ENCODE assay signal across 8 cellular contexts in the genomic region with DNA sequence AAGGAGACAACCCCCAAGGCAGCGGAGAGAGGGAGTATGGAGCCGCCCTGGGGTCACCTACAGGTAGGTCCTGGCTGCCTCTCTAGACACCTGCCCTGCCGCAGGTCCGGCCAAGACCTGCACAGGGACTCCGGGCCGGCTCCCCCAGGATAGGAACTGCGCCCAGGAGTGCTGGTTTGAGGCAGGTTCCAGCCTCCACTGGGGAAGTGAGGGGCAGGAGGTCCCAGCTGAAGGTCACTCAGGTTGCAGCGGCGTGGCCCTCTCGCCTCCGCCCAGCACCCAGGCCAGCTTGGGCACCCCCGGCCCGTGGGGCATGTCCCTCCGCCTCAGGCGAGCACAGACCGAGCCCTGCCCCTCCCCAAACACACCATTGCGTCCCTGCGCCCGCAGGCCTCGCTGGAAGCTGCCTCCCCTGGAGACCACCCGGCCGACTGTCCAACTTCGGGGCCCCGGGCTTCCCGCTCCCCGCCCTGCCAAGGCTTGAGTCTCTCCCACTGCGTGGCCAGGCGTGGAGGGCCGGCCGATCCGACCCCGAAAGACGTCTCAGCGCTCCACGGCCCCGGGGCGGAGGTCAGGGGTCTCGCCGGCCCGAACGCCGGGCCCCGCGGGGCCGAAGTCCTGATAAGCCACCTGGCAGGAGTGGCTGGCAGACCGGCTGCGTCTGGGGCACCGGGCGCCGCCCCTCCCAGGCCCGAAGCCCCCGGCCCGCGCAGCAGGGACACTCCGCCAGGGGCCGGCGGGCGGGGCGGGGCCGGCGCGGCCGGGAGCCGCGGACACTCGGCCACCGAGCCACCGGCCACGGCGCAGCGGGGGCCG.
DNase-seq lines count a peak whose midpoint lies in the region; ATAC-seq and TF ChIP-seq lines count a peak whose summit lies in the region.

No MANE protein-coding gene starts in this region.

- no peaks in the 10 kb centered on the region for H3K9me3 Mint-ChIP-seq in activated naive CD8-positive, alpha-beta T cell treated with anti-CD3 and anti-CD28 coated beads, Interleukin-2, amount 50 U/mL, for 24 hours
- H3K9me3 Mint-ChIP-seq in stimulated activated naive B cell treated with anti-CD40 and anti-IgM and Interleukin-4, amounts not matched to agents 10 μg/mL and 1 μg/mL and 100 μg/mL, for 72 hours, result no peaks in the 10 kb centered on the region

- in situ Hi-C loops in HAP-1 (cut with MboI; ENCODE audit: low sequenced_read_pairs), result no loop called here

- TF ChIP-seq CTCF in AG04449 (IDR thresholded peaks at IDR 0.05; ENCODE audit: insufficient read depth, low read length, missing control alignments), result no peak

- peaks cover 1% of the 10 kb centered on the region for H3K27me3 Mint-ChIP-seq in activated naive CD8-positive, alpha-beta T cell treated with anti-CD3 and anti-CD28 coated beads, Interleukin-2, amount 50 U/mL, for 24 hours
- H3K27me3 Mint-ChIP-seq in stimulated activated naive B cell treated with anti-CD40 and anti-IgM and Interleukin-4, amounts not matched to agents 10 μg/mL and 1 μg/mL and 100 μg/mL, for 72 hours, result no peaks in the 10 kb centered on the region

- DNase-seq in AG04449 (ENCODE audit: low read depth, low spot score), result no peak
- no peak for DNase-seq in HAP-1 (ENCODE audit: low spot score in 2 of 2)
- no peak for DNase-seq in activated naive CD8-positive, alpha-beta T cell treated with anti-CD3 and anti-CD28 coated beads, Interleukin-2, amount 50 U/mL, for 24 hours
- no peak for DNase-seq in stimulated activated naive B cell treated with anti-CD40 and anti-IgM and Interleukin-4, amounts not matched to agents 10 μg/mL and 1 μg/mL and 100 μg/mL, for 72 hours
- no peak for DNase-seq in activated CD8-positive, alpha-beta memory T cell treated with anti-CD3 and anti-CD28 coated beads for 24 hours
- DNase-seq in NCI-H524 treated with DMSO at 0.1 percent for 48 hours (lab: John Stamatoyannopoulos, UW), result no peak

- no peaks in the 10 kb centered on the region; the same call in none of the 2 replicates for H3K36me3 ChIP-seq in HAP-1 (replicated peaks)
- no peaks in the 10 kb centered on the region for H3K36me3 ChIP-seq in iPS-18a (ENCODE audit: control insufficient read depth, low read depth, low read length)

- CTCF ChIA-PET in AG04449 (lab: Yijun Ruan, JAX), result interaction anchor here (1.1 to 2.1 kb wide), 4 partner anchors 32 to 156 kb away, joined by 3 to 11 read pairs (median 4); a partner anchor contains a TSS

- peak overlapping the region; percentile 56 for H3K9ac ChIP-seq in iPS-18a (ENCODE audit: low read length)

- peaks cover 20% of the 10 kb centered on the region for H3K4me1 Mint-ChIP-seq in activated naive CD8-positive, alpha-beta T cell treated with anti-CD3 and anti-CD28 coated beads, Interleukin-2, amount 50 U/mL, for 24 hours
- H3K4me1 Mint-ChIP-seq in stimulated activated naive B cell treated with anti-CD40 and anti-IgM and Interleukin-4, amounts not matched to agents 10 μg/mL and 1 μg/mL and 100 μg/mL, for 72 hours, result peaks cover 27 to 40% of the 10 kb centered on the region in 2 donors

- H3K27ac Mint-ChIP-seq in activated naive CD8-positive, alpha-beta T cell treated with anti-CD3 and anti-CD28 coated beads, Interleukin-2, amount 50 U/mL, for 24 hours, result peak overlapping the region; percentile 61
- peak overlapping the region; percentile 91 for H3K27ac Mint-ChIP-seq in stimulated activated naive B cell treated with anti-CD40 and anti-IgM and Interleukin-4, amounts not matched to agents 10 μg/mL and 1 μg/mL and 100 μg/mL, for 72 hours

- no peak overlapping the region for H3K27ac ChIP-seq in iPS-18a (ENCODE audit: low read length)

- ATAC-seq in activated naive CD8-positive, alpha-beta T cell treated with anti-CD3 and anti-CD28 coated beads, Interleukin-2, amount 50 U/mL, for 24 hours, result no peak
- no peak for ATAC-seq in stimulated activated naive B cell treated with anti-CD40 and anti-IgM and Interleukin-4, amounts not matched to agents 10 μg/mL and 1 μg/mL and 100 μg/mL, for 72 hours (replicated peaks)
- no peak for ATAC-seq in GM21367 (IDR thresholded peaks at IDR 0.05; ENCODE audit: unreplicated experiment)

- no peaks in the 10 kb centered on the region for H3K9me3 ChIP-seq in HAP-1
- H3K9me3 ChIP-seq in iPS-18a (ENCODE audit: control insufficient read depth, low read depth, low read length), result no peaks in the 10 kb centered on the region

- peaks cover 12% of the 10 kb centered on the region for H3K36me3 Mint-ChIP-seq in activated naive CD8-positive, alpha-beta T cell treated with anti-CD3 and anti-CD28 coated beads, Interleukin-2, amount 50 U/mL, for 24 hours (ENCODE audit: low read depth)
- H3K36me3 Mint-ChIP-seq in stimulated activated naive B cell treated with anti-CD40 and anti-IgM and Interleukin-4, amounts not matched to agents 10 μg/mL and 1 μg/mL and 100 μg/mL, for 72 hours, result peaks cover 4 to 22% of the 10 kb centered on the region in 2 donors

- H3K4me1 ChIP-seq in HAP-1, result peaks cover 2% of the 10 kb centered on the region
- peaks cover 8% of the 10 kb centered on the region for H3K4me1 ChIP-seq in iPS-18a (ENCODE audit: control insufficient read depth, low read depth, low read length)

- H3K4me3 ChIP-seq in AG04449 (ENCODE audit: low read depth, low read length) (peak overlapping the region; percentile 79), HAP-1 (peak overlapping the region; percentile 53), iPS-18a (ENCODE audit: low read length) (peak overlapping the region; percentile 49)

- peak overlapping the region; percentile 64 for H3K4me3 Mint-ChIP-seq in activated naive CD8-positive, alpha-beta T cell treated with anti-CD3 and anti-CD28 coated beads, Interleukin-2, amount 50 U/mL, for 24 hours
- H3K4me3 Mint-ChIP-seq in stimulated activated naive B cell treated with anti-CD40 and anti-IgM and Interleukin-4, amounts not matched to agents 10 μg/mL and 1 μg/mL and 100 μg/mL, for 72 hours, result peak overlapping the region; percentile 79 to 82

- POLR2A ChIA-PET in AG04449 (lab: Yijun Ruan, JAX), result interaction anchor here (0.6 to 1.5 kb wide), 3 partner anchors 13 to 27 kb away, joined by 3 to 5 read pairs (median 5); no protein-coding TSS in a partner anchor

- H3K27me3 ChIP-seq in HAP-1 (ENCODE audit: low read depth) (no peaks in the 10 kb centered on the region), iPS-18a (ENCODE audit: control insufficient read depth, insufficient read depth, low read length) (no peaks in the 10 kb centered on the region)
